Comparison of ENCODE assay signal across 8 cellular contexts in the genomic region with DNA sequence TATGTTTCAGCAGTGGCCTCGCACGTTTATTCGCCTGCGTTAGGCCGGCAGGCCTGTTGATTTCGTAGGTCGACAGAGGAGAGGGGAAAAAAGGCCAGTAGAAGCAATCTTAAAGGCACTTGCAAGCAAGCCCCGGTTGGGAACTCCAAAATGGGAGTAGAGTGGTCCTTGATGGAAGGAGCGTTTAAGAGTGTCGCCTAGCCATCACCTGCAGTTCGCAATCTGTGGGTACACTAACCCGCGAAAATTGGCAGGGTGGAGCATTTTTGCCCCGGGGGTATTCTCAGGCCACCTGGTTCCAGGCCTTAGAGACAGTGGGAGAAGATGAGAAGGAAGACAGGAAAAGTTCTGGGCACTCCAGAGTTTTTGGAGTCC. TPM values are rescaled to one million over a fixed set of nuclear protein-coding genes. Genes with fewer than 3 reads are reported as not detected.
DNase-seq lines count a peak whose midpoint lies in the region; ATAC-seq and TF ChIP-seq lines count a peak whose summit lies in the region.

No MANE protein-coding gene starts in this region.

- TF ChIP-seq POLR2A in adrenal gland (IDR thresholded peaks at IDR 0.05) (no peak), transverse colon (IDR thresholded peaks at IDR 0.05) (no peak)

- WGBS in adrenal gland, 4 donors, result 0 to 2% (median 0%) methylated on average over 14 of the region's 14 CpGs
- 1% methylated on average over 14 of the region's 14 CpGs for WGBS in liver
- WGBS in transverse colon (ENCODE audit: low coverage in 1 of 2), 2 donors, result 0 to 1% methylated on average over 4 to 14 of the region's 14 CpGs

- ATAC-seq in sciatic nerve (no peak), GM21786 (IDR thresholded peaks at IDR 0.05; ENCODE audit: unreplicated experiment) (no peak)

- in situ Hi-C loops in transverse colon (cut with MboI; ENCODE audit: low pct_ligation_motif_present in 1 of 4, low pct_unique_long_range_greater_than_20kb in 1 of 4, low sequenced_read_pairs in 3 of 4), result no loop called here

- peaks cover 60 to 62% of the 10 kb centered on the region in 2 donors for H3K4me1 ChIP-seq in adrenal gland (replicated peaks in 1 of 2)
- H3K4me1 ChIP-seq in liver (ENCODE audit: control insufficient read depth in 4 of 4, insufficient read depth in 4 of 4, low read length in 3 of 4), result peaks cover 4 to 65% (median 52%) of the 10 kb centered on the region in 4 donors
- peaks cover 25 to 67% (median 50%) of the 10 kb centered on the region in 4 donors for H3K4me1 ChIP-seq in transverse colon

- peaks cover 0 to 44% of the 10 kb centered on the region in 2 donors for H3K36me3 ChIP-seq in adrenal gland (replicated peaks in 1 of 2)
- H3K36me3 ChIP-seq in liver (ENCODE audit: control insufficient read depth in 4 of 4, insufficient read depth in 3 of 4, low read depth in 1 of 4, low read length in 3 of 4), result peaks cover 4 to 27% (median 21%) of the 10 kb centered on the region in 4 donors
- H3K36me3 ChIP-seq in transverse colon, result peaks cover 0 to 23% (median 9%) of the 10 kb centered on the region in 4 donors

- intact Hi-C loops in adrenal gland (cut with DNase I), result no loop called here
- intact Hi-C loops in transverse colon (cut with DNase I; ENCODE audit: low total_unique reads), result no loop called here
- intact Hi-C loops in sciatic nerve (cut with DNase I), result no loop called here

- TF ChIP-seq RAD21 in liver (IDR thresholded peaks at IDR 0.05), result no peak

- H3K27ac ChIP-seq in adrenal gland (peak overlapping the region; percentile 99 to 100 (median 100)), liver (ENCODE audit: low read depth in 1 of 2, low read length in 2 of 2) (peak overlapping the region; percentile 97 to 99), transverse colon (peak overlapping the region; percentile 97 to 100 (median 100))

- H3K4me3 ChIP-seq in adrenal gland, result peak overlapping the region; percentile 72 to 99 (median 90)
- H3K4me3 ChIP-seq in liver (ENCODE audit: low read depth in 1 of 3, low read length in 3 of 3), result peak overlapping the region; percentile 77 to 83 (median 79)
- peak overlapping the region; percentile 84 to 97 (median 90) for H3K4me3 ChIP-seq in transverse colon

- H3K27me3 ChIP-seq in adrenal gland, result no peaks in the 10 kb centered on the region
- no peaks in the 10 kb centered on the region for H3K27me3 ChIP-seq in liver (ENCODE audit: control insufficient read depth in 4 of 4, insufficient read depth in 4 of 4, low read length in 3 of 4)
- H3K27me3 ChIP-seq in transverse colon, result no peaks in the 10 kb centered on the region

- H3K9me3 ChIP-seq in adrenal gland (replicated peaks in 1 of 3), result no peaks in the 10 kb centered on the region
- no peaks in the 10 kb centered on the region for H3K9me3 ChIP-seq in liver (ENCODE audit: control insufficient read depth in 4 of 4, low read length in 3 of 4)
- no peaks in the 10 kb centered on the region for H3K9me3 ChIP-seq in transverse colon

- TF ChIP-seq CTCF in adrenal gland (IDR thresholded peaks at IDR 0.05), result no peak
- no peak for TF ChIP-seq CTCF in liver (IDR thresholded peaks at IDR 0.05; ENCODE audit: low read depth, low read length, missing input control)
- TF ChIP-seq CTCF in transverse colon (IDR thresholded peaks at IDR 0.05), result no peak

- DNase-seq in activated effector memory CD4-positive, alpha-beta T cell treated with anti-CD3 and anti-CD28 coated beads, Interleukin-2, amount 50 U/mL, for 16 hours, result peak; percentile 62
- DNase-seq in activated effector memory CD4-positive, alpha-beta T cell treated with Interleukin-2 at 50 U/mL for 16 hours, result no peak
- DNase-seq in adrenal gland (peak in 1 of 7 donors; percentile 61), transverse colon (no peak), sciatic nerve (ENCODE audit: low spot score) (no peak), kidney glomerular epithelial cell (lab: John Stamatoyannopoulos, UW) (no peak)

- no peak for TF ChIP-seq EP300 in transverse colon (IDR thresholded peaks at IDR 0.05; ENCODE audit: low read depth)

- H3K9ac ChIP-seq in liver (ENCODE audit: low read depth in 1 of 2, low read length in 2 of 2), result peak overlapping the region; percentile 91 to 93

TF ChIP-seq in liver, 16 proteins besides CTCF, POLR2A, EP300 and RAD21:
- TF ChIP-seq, protein P1, sequence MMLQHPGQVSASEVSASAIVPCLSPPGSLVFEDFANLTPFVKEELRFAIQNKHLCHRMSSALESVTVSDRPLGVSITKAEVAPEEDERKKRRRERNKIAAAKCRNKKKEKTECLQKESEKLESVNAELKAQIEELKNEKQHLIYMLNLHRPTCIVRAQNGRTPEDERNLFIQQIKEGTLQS (IDR thresholded peaks at IDR 0.05), result no peak
- no peak for TF ChIP-seq EGR1 (IDR thresholded peaks at IDR 0.05; ENCODE audit: low read depth in 2 of 2)
- TF ChIP-seq TAF1 (conservative IDR thresholded peaks at IDR 0.05), result no peak
- TF ChIP-seq YY1 (IDR thresholded peaks at IDR 0.05), result no peak
- TF ChIP-seq FOXA2 (IDR thresholded peaks at IDR 0.05), result no peak

RNA-seq across cellular contexts. Expression of a gene that starts 1.1 kb away (rescaled TPM):
- 100 to 1,000 TPM; 152 to 302 (median 197) TPM for total RNA-seq in adrenal gland
- 100 to 1,000 TPM; 269 to 351 (median 278) TPM for polyA plus RNA-seq in adrenal gland
- 100 to 1,000 TPM in 1 of 2 donors, 10 to 100 TPM in 1; 81.0 to 134 TPM for total RNA-seq in liver
- 10 to 100 TPM; 64.8 to 75.7 TPM for polyA plus RNA-seq in liver
- total RNA-seq in transverse colon, result 100 to 1,000 TPM; 196 to 318 (median 205) TPM
- total RNA-seq in sciatic nerve, result 194 TPM

RNA-seq across cellular contexts. Expression of a gene that starts 1.4 kb away (rescaled TPM):
- total RNA-seq in adrenal gland (100 to 1,000 TPM in 1 of 8 donors, 10 to 100 TPM in 7; 27.4 to 103 (median 42.6) TPM), liver (10 to 100 TPM; 14.3 to 22.1 TPM), transverse colon (100 to 1,000 TPM in 1 of 4 donors, 10 to 100 TPM in 3; 20.9 to 131 (median 31.5) TPM), sciatic nerve (18.0 TPM)
- polyA plus RNA-seq in adrenal gland (10 to 100 TPM; 12.2 to 76.3 (median 48.2) TPM), liver (10 to 100 TPM; 14.5 to 26.5 TPM)

RNA-seq across cellular contexts. Expression of a gene that starts 37.2 kb away (rescaled TPM):
- 10 to 100 TPM; 29.7 to 87.3 (median 55.6) TPM for total RNA-seq in adrenal gland
- 10 to 100 TPM in 2 of 3 donors, 1 to 10 TPM in 1; 3.6 to 42.1 (median 33.1) TPM for polyA plus RNA-seq in adrenal gland
- 10 to 100 TPM in 1 of 2 donors, 1 to 10 TPM in 1; 6.6 to 11.4 TPM for total RNA-seq in liver
- 10 to 100 TPM in 1 of 2 donors, 1 to 10 TPM in 1; 4.0 to 11.2 TPM for polyA plus RNA-seq in liver
- total RNA-seq in transverse colon, result 10 to 100 TPM; 21.1 to 81.0 (median 43.6) TPM
- total RNA-seq in sciatic nerve, result 31.8 TPM

RNA-seq across cellular contexts. Expression of a gene that starts 46.3 kb away (rescaled TPM):
- 1 to 10 TPM in 7 of 8 donors, under 1 TPM in 1; 0.54 to 3.7 (median 1.8) TPM for total RNA-seq in adrenal gland
- 10 to 100 TPM in 1 of 3 donors, 1 to 10 TPM in 1, under 1 TPM in 1; 0.51 to 14.4 (median 9.1) TPM for polyA plus RNA-seq in adrenal gland
- under 1 TPM; 0.75 to 0.79 TPM for total RNA-seq in liver
- polyA plus RNA-seq in liver, result under 1 TPM; 0.10 to 0.20 TPM
- total RNA-seq in transverse colon, result 1 to 10 TPM in 3 of 4 donors, not detected in 1; 1.2 to 5.0 (median 2.4) TPM
- total RNA-seq in sciatic nerve, result 2.2 TPM
